Comparison of ENCODE assay signal across 9 cellular contexts in genomic region chr1:234214911-234215892, GRCh38.
DNase-seq lines count a peak whose midpoint lies in the region; ATAC-seq and TF ChIP-seq lines count a peak whose summit lies in the region.
"Had no signal": no experiment of that assay in that cellular context is flagged by ENCODE, and none has a peak within 500 bp of the region (broad histone marks: within the 10 kb centered on the region; RNA-seq: fewer than 3 reads in every experiment).

No MANE protein-coding gene starts in this region.

- H3K36me3 Mint-ChIP-seq in T-helper 1 cell treated with Interleukin-12 subunit alpha and Interleukin-12 subunit beta and Interleukin-4 antibody, amounts not matched to agents 30 μg/mL and 1 μg/mL, for 36 hours (ENCODE audit: low read depth) = peaks cover 1% of the 10 kb centered on the region

- H3K9me3 Mint-ChIP-seq in T-helper 1 cell treated with Interleukin-12 subunit alpha and Interleukin-12 subunit beta and Interleukin-4 antibody, amounts not matched to agents 30 μg/mL and 1 μg/mL, for 36 hours = no peaks in the 10 kb centered on the region

- peak overlapping the region; percentile 42 for H3K4me3 ChIP-seq in retinal pigment epithelial cell (ENCODE audit: low read length)

- peaks cover 29% of the 10 kb centered on the region for H3K4me1 Mint-ChIP-seq in T-helper 1 cell treated with Interleukin-12 subunit alpha and Interleukin-12 subunit beta and Interleukin-4 antibody, amounts not matched to agents 30 μg/mL and 1 μg/mL, for 36 hours (ENCODE audit: low read depth)

- peaks cover 10% of the 10 kb centered on the region for H3K4me1 ChIP-seq in foreskin keratinocyte

- peaks cover 29% of the 10 kb centered on the region for H3K27me3 Mint-ChIP-seq in T-helper 1 cell treated with Interleukin-12 subunit alpha and Interleukin-12 subunit beta and Interleukin-4 antibody, amounts not matched to agents 30 μg/mL and 1 μg/mL, for 36 hours (ENCODE audit: low read depth)

- H3K27ac ChIP-seq in foreskin keratinocyte = no peak overlapping the region
- H3K27ac ChIP-seq: 22Rv1 had no signal

- H3K4me3 Mint-ChIP-seq in T-helper 1 cell treated with Interleukin-12 subunit alpha and Interleukin-12 subunit beta and Interleukin-4 antibody, amounts not matched to agents 30 μg/mL and 1 μg/mL, for 36 hours = peak overlapping the region; percentile 52

- DNase-seq in DMS79 treated with DMSO at 0.1 percent for 48 hours (lab: John Stamatoyannopoulos, UW) (peak; percentile 13), DMS79 (lab: John Stamatoyannopoulos, UW) (no peak), foreskin keratinocyte (peak in 1 of 2 donors; percentile 60), retinal pigment epithelial cell (ENCODE audit: low read depth) (no peak), ecto neural progenitor cell (ENCODE audit: low spot score) (no peak), SK-N-DZ (ENCODE audit: low spot score) (no peak)
- no peak for DNase-seq in activated effector memory CD4-positive, alpha-beta T cell treated with Interleukin-2 at 50 U/mL for 16 hours

- TF ChIP-seq CTCF in foreskin keratinocyte (conservative IDR thresholded peaks at IDR 0.05) (no peak), retinal pigment epithelial cell (conservative IDR thresholded peaks at IDR 0.05; ENCODE audit: low read depth, low read length) (no peak)

- H3K27ac Mint-ChIP-seq in T-helper 1 cell treated with Interleukin-12 subunit alpha and Interleukin-12 subunit beta and Interleukin-4 antibody, amounts not matched to agents 30 μg/mL and 1 μg/mL, for 36 hours = no peak overlapping the region

- ATAC-seq in foreskin keratinocyte = peak; percentile 35

- no peaks in the 10 kb centered on the region for H3K27me3 ChIP-seq in foreskin keratinocyte
